ENCODE assay signal across 27 cellular contexts in the genomic region with DNA sequence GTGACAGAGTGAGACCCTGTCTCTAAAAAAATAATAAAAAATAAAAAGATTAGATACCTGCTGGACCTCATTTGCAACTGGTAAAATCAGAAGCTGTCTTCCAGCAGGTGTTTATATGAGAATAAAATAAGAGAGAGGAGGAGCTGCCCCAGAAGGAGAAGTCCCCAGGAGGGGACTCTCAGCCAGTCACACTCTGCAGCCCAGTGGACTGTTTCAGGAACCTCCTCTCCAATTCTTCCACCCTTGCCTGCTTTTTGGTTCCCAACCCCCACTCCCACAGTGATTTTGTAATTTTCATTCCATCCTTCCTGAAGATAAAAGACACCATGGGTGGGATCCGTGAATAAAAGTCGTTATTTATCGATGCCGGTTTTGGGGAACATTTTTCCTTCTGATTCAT. TPM values are rescaled to one million over a fixed set of nuclear protein-coding genes. Genes with fewer than 3 reads are reported as not detected.
DNase-seq lines count a peak whose midpoint lies in the region; TF ChIP-seq lines count a peak whose summit lies in the region.
"Had no signal": no experiment of that assay in that cellular context is flagged by ENCODE, and none has a peak within 500 bp of the region (broad histone marks: within the 10 kb centered on the region; RNA-seq: fewer than 3 reads in every experiment).

No MANE protein-coding gene starts in this region.

- DNase-seq in thyroid gland (peak; percentile 68 to 69), G401 (ENCODE audit: low spot score) (no peak)
- DNase-seq: 8988T; ACHN; AML-193; BE2C; C1 segment of cervical spinal cord; Caco-2; Calu3; CD4-positive, alpha-beta memory T cell; CD4-positive, alpha-beta T cell; CD4-positive, CD25-positive, alpha-beta regulatory T cell; CD8-positive, alpha-beta memory T cell; CD8-positive, alpha-beta T cell; COR-L47; DMS 273 treated with DMSO at 0.1 percent for 48 hours; DMS153; DMS53; DMS79; DMS79 treated with DMSO at 0.1 percent for 48 hours; DND-41; EL had no signal

- in situ Hi-C loops in G401 (cut with HindIII; ENCODE audit: low sequenced_read_pairs), result no loop called here

- H3K27ac ChIP-seq in thyroid gland, result peak overlapping the region in 1 of 3 donors; percentile 26
- H3K27ac ChIP-seq: 22Rv1; A549; BLaER1; BLaER1 treated with 17β-estradiol and CSF1 and Interleukin-3, amounts not matched to agents 10 nM and 100 nM; C4-2B had no signal

- no peak overlapping the region for H3K4me3 ChIP-seq in thyroid gland (replicated peaks in 1 of 3)
- H3K4me3 ChIP-seq: A549; BLaER1; BLaER1 treated with 17β-estradiol and CSF1 and Interleukin-3, amounts not matched to agents 10 nM and 100 nM had no signal

- no peaks in the 10 kb centered on the region for H3K27me3 ChIP-seq in thyroid gland
- H3K27me3 ChIP-seq: BE2C; BLaER1; BLaER1 treated with 17β-estradiol and CSF1 and Interleukin-3, amounts not matched to agents 10 nM and 100 nM had no signal

- H3K36me3 ChIP-seq in thyroid gland, result no peaks in the 10 kb centered on the region
- H3K36me3 ChIP-seq: BE2C; BLaER1; BLaER1 treated with 17β-estradiol and CSF1 and Interleukin-3, amounts not matched to agents 10 nM and 100 nM had no signal

- WGBS in thyroid gland, 2 donors, result 75 to 83% methylated on average over 4 of the region's 4 CpGs

- no peak for TF ChIP-seq POLR2A in thyroid gland (IDR thresholded peaks at IDR 0.05)

- intact Hi-C loops in thyroid gland (cut with DNase I), result no loop called here

- TF ChIP-seq CTCF in thyroid gland (IDR thresholded peaks at IDR 0.05), result no peak

- peaks cover 18 to 22% of the 10 kb centered on the region in 2 donors for H3K4me1 ChIP-seq in thyroid gland
- H3K4me1 ChIP-seq: BE2C, BLaER1, Caco-2 had no signal

- H3K9me3 ChIP-seq in thyroid gland, result no peaks in the 10 kb centered on the region
- H3K9me3 ChIP-seq: BE2C; BLaER1; BLaER1 treated with 17β-estradiol and CSF1 and Interleukin-3, amounts not matched to agents 10 nM and 100 nM; Caco-2 had no signal

RNA-seq across cellular contexts. Expression of a gene that starts 56.9 kb away (rescaled TPM):
- 10 to 100 TPM; 15.0 to 18.8 (median 18.1) TPM for total RNA-seq in thyroid gland
- total RNA-seq in G401 (2014; rRNA removed; shearing (Covaris generic)), result not detected in 2 replicates
- total RNA-seq: Caco-2; Calu3; CD8-positive, alpha-beta T cell had no signal

Comparison
In these comparisons a context has a peak if more than half of its experiments do, and no peak if none do; other contexts are left out.
1. RNA of a gene that starts 56.9 kb away (total RNA-seq): 15.0 to 18.8 TPM in thyroid gland; not detected in G401; every median in the first group is over 10 times any median in the second.